In the genomic region with DNA sequence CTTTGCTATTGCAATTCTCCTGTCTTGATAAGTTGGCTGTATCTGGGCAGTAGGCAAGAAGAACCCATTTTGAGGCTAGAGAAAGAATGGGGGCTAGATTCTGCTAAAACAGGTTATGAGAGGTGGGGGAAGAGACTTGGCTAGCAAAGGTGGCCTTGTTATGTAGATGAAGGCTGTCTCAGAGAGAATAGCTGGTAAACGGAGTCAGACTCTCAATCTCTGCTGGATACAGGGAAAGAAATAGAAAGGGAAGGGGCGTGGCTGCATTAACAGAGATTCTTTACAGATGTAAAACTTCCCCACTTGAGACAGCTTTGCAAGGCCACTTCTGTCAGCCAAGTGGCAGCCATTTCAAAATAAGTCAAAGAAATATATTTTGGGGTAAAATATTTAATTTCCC, we compare ENCODE assay signal across 25 cellular contexts. TPM values are rescaled to one million over a fixed set of nuclear protein-coding genes. Genes with fewer than 3 reads are reported as not detected.
"Had no signal": no experiment of that assay in that cellular context is flagged by ENCODE, and none has a peak within 500 bp of the region (broad histone marks: within the 10 kb centered on the region; RNA-seq: fewer than 3 reads in every experiment).

No MANE protein-coding gene starts in this region.

- DNase-seq: activated B cell treated with CpG ODN at 0.5 μM for 24 hours; activated CD4-positive, alpha-beta T cell treated with anti-CD3 and anti-CD28 coated beads, Interleukin-2, amount 50 U/mL, for 1 hour; activated CD8-positive, alpha-beta memory T cell treated with anti-CD3 and anti-CD28 coated beads, Interleukin-2, amount 50 U/mL, for 4 hours; activated CD8-positive, alpha-beta T cell treated with anti-CD3 and anti-CD28 coated beads for 36 hours; activated gamma-delta T cell treated with Interleukin-2 at 50 U/mL for 16 hours; activated naive CD4-positive, alpha-beta T cell treated with anti-CD3 and anti-CD28 coated beads, Interleukin-2, amount 10 ng/mL, durations not matched to agents 7 days and 5 days; activated naive CD8-positive, alpha-beta T cell treated with anti-CD3 and anti-CD28 coated beads, Interleukin-2, amount 10 ng/mL, durations not matched to agents 7 days and 5 days; activated T-cell treated with anti-CD3 and anti-CD28 coated beads, Interleukin-2, amount 50 U/mL, for 72 hours; body of pancreas; central memory CD4-positive, alpha-beta T cell; MG63; MV-4-11; NCI-H1092 treated with DMSO at 0.1 percent for 48 hours; NCI-H1417 treated with DMSO at 0.1 percent for 48 hours; NCI-H1694; NCI-H2029 treated with DMSO at 0.1 percent for 48 hours; NCI-H510A treated with DMSO at 0.1 percent for 48 hours; NCI-H69; PC-3; SHP77; T-helper 17 cell; T-helper 9 cell had no signal

- ATAC-seq: activated CD8-positive, alpha-beta T cell treated with anti-CD3 and anti-CD28 coated beads for 36 hours; activated T-cell treated with anti-CD3 and anti-CD28 coated beads, Interleukin-2, amount 50 U/mL, for 72 hours; body of pancreas; PC-3; T-helper 17 cell had no signal

- H3K27me3 Mint-ChIP-seq: activated B cell treated with CpG ODN at 0.5 μM for 24 hours had no signal

- H3K9me3 Mint-ChIP-seq: activated B cell treated with CpG ODN at 0.5 μM for 24 hours had no signal

- H3K27ac Mint-ChIP-seq: activated B cell treated with CpG ODN at 0.5 μM for 24 hours; activated CD8-positive, alpha-beta T cell treated with anti-CD3 and anti-CD28 coated beads for 36 hours; activated naive CD4-positive, alpha-beta T cell treated with anti-CD3 and anti-CD28 coated beads, Interleukin-2, amount 10 ng/mL, durations not matched to agents 7 days and 5 days; activated naive CD8-positive, alpha-beta T cell treated with anti-CD3 and anti-CD28 coated beads, Interleukin-2, amount 10 ng/mL, durations not matched to agents 7 days and 5 days; activated T-cell treated with anti-CD3 and anti-CD28 coated beads, Interleukin-2, amount 50 U/mL, for 72 hours; activated T-helper 2 cell treated with anti-CD3 and anti-CD28 coated beads, Interferon-gamma antibody, Interleukin-2, Interleukin-4, amounts not matched to agents 10 μg/mL and 5 μg/mL and 100 μg/mL, durations not matched to agents 14 hours and 24 hours and 36 hours; T-helper 17 cell had no signal

- H3K4me3 Mint-ChIP-seq: activated B cell treated with CpG ODN at 0.5 μM for 24 hours; activated CD8-positive, alpha-beta T cell treated with anti-CD3 and anti-CD28 coated beads for 36 hours; activated naive CD4-positive, alpha-beta T cell treated with anti-CD3 and anti-CD28 coated beads, Interleukin-2, amount 10 ng/mL, durations not matched to agents 7 days and 5 days; activated naive CD8-positive, alpha-beta T cell treated with anti-CD3 and anti-CD28 coated beads, Interleukin-2, amount 10 ng/mL, durations not matched to agents 7 days and 5 days; activated T-cell treated with anti-CD3 and anti-CD28 coated beads, Interleukin-2, amount 50 U/mL, for 72 hours; T-helper 17 cell had no signal

- H3K4me1 Mint-ChIP-seq: T-helper 17 cell had no signal

RNA-seq across cellular contexts. Expression of a gene that starts 38.1 kb away (rescaled TPM):
- total RNA-seq: PC-3 had no signal

RNA-seq across cellular contexts. Expression of a gene that starts 53.2 kb away (rescaled TPM):
- total RNA-seq: activated CD8-positive, alpha-beta T cell treated with anti-CD3 and anti-CD28 coated beads for 36 hours; activated naive CD8-positive, alpha-beta T cell treated with anti-CD3 and anti-CD28 coated beads, Interleukin-2, amount 10 ng/mL, durations not matched to agents 7 days and 5 days; activated T-cell treated with anti-CD3 and anti-CD28 coated beads, Interleukin-2, amount 50 U/mL, for 72 hours; activated T-helper 2 cell treated with anti-CD3 and anti-CD28 coated beads, Interferon-gamma antibody, Interleukin-2, Interleukin-4, amounts not matched to agents 10 μg/mL and 5 μg/mL and 100 μg/mL, durations not matched to agents 14 hours and 24 hours and 36 hours; ascending aorta; body of pancreas; bronchial epithelial cell; T-helper 17 cell had no signal
